24 cellular contexts compared by ENCODE assay signal in genomic region chr5:23053846-23054245, GRCh38.
"Had no signal": no experiment of that assay in that cellular context is flagged by ENCODE, and none has a peak within 500 bp of the region (broad histone marks: within the 10 kb centered on the region; RNA-seq: fewer than 3 reads in every experiment).

No MANE protein-coding gene starts in this region.

- H3K4me1 ChIP-seq: left ventricle myocardium inferior, neural progenitor cell, right atrium auricular region, right lobe of liver, transverse colon, upper lobe of left lung, vagina had no signal

- H2AFZ ChIP-seq: neural progenitor cell had no signal

- H3K4me3 ChIP-seq: left ventricle myocardium inferior, lung, neural progenitor cell, right atrium auricular region, right lobe of liver, smooth muscle cell, transverse colon, upper lobe of left lung, vagina had no signal

- ATAC-seq: natural killer cell; right lobe of liver; stimulated activated memory B cell treated with anti-CD40 and anti-IgM and Interleukin-4, amounts not matched to agents 10 μg/mL and 1 μg/mL and 100 μg/mL, for 72 hours; stimulated activated naive CD8-positive, alpha-beta T cell treated with anti-CD3 and anti-CD28 coated beads, Interleukin-15, amount 100 ng/mL, for 72 hours had no signal

- H3K27me3 ChIP-seq: neural progenitor cell, neutrophil, right atrium auricular region, right lobe of liver, transverse colon, upper lobe of left lung, vagina had no signal

- DNase-seq: islet precursor cell; left ventricle myocardium inferior; mesendoderm; naive B cell; natural killer cell; nephron progenitor cell; occipital lobe; right lobe of liver; stimulated activated CD4-positive, alpha-beta T cell treated with anti-CD3 and anti-CD28 coated beads, Interleukin-1b, Interleukin-23, amount 100 ng/mL, for 48 hours; stimulated activated CD4-positive, alpha-beta T cell treated with anti-CD3 and anti-CD28 coated beads, Interleukin-2, amount 100 ng/mL, for 48 hours; stimulated activated CD4-positive, alpha-beta T cell treated with anti-CD3 and anti-CD28 coated beads, Interleukin-4, amount 100 ng/mL, for 4 hours; stimulated activated CD8-positive, alpha-beta memory T cell treated with anti-CD3 and anti-CD28 coated beads, Interleukin-4, amount 100 ng/mL, for 48 hours; stimulated activated naive CD4-positive, alpha-beta T cell treated with Interleukin-2 at 50 U/mL for 16 hours; stimulated activated naive CD8-positive, alpha-beta T cell treated with anti-CD3 and anti-CD28 coated beads, Interleukin-15, amount 100 ng/mL, for 72 hours; substantia nigra; transverse colon; upper lobe of left lung had no signal

- H3K27ac ChIP-seq: left ventricle myocardium inferior, neural progenitor cell, neutrophil, right atrium auricular region, right lobe of liver, transverse colon, upper lobe of left lung, vagina had no signal

- H3K9ac ChIP-seq: neural progenitor cell had no signal

- H3K4me2 ChIP-seq: neural progenitor cell, smooth muscle cell had no signal

- H3K36me3 ChIP-seq: left ventricle myocardium inferior, neural progenitor cell, neutrophil, right atrium auricular region, right lobe of liver, transverse colon, upper lobe of left lung, vagina had no signal

- H3K9me3 ChIP-seq: left ventricle myocardium inferior, neutrophil, right atrium auricular region, right lobe of liver, transverse colon, upper lobe of left lung, vagina had no signal
